In genomic region chr1:6069573-6069972, GRCh38 we compare ENCODE assay signal across 33 cellular contexts.
"Had no signal": no experiment of that assay in that cellular context is flagged by ENCODE, and none has a peak within 500 bp of the region (broad histone marks: within the 10 kb centered on the region; RNA-seq: fewer than 3 reads in every experiment).

No MANE protein-coding gene starts in this region.

- H3K27me3 ChIP-seq: ascending aorta, cardiac muscle cell had no signal

- H3K27ac Mint-ChIP-seq: activated CD4-positive, alpha-beta memory T cell treated with anti-CD3 and anti-CD28 coated beads, Interleukin-2, amount 10 ng/mL, durations not matched to agents 7 days and 5 days; activated T-cell treated with anti-CD3 and anti-CD28 coated beads, Interleukin-2, amount 50 U/mL, for 72 hours had no signal

- H3K36me3 Mint-ChIP-seq: activated naive CD4-positive, alpha-beta T cell treated with anti-CD3 and anti-CD28 coated beads, Interleukin-2, amount 50 U/mL, for 72 hours had no signal

- DNase-seq: activated CD4-positive, alpha-beta memory T cell treated with anti-CD3 and anti-CD28 coated beads, Interleukin-2, amount 10 ng/mL, durations not matched to agents 7 days and 5 days; activated CD4-positive, alpha-beta T cell treated with anti-CD3 and anti-CD28 coated beads for 1 hour; activated CD4-positive, alpha-beta T cell treated with anti-CD3 and anti-CD28 coated beads for 48 hours; activated CD4-positive, CD25-positive, alpha-beta regulatory T cell; activated effector memory CD4-positive, alpha-beta T cell treated with anti-CD3 and anti-CD28 coated beads, Interleukin-2, amount 50 U/mL, for 16 hours; activated naive CD4-positive, alpha-beta T cell; activated T-cell treated with anti-CD3 and anti-CD28 coated beads for 4 hours; activated T-cell treated with anti-CD3 and anti-CD28 coated beads, Interleukin-2, amount 50 U/mL, for 72 hours; amniotic stem cell; NCI-H1092 treated with DMSO at 0.1 percent for 48 hours; NCI-H1417; NCI-H146; NCI-H187; NCI-H2029 treated with DMSO at 0.1 percent for 48 hours; NCI-H2107; NCI-H2171; NCI-H510A; NCI-H526; NCI-H748 treated with DMSO at 0.1 percent for 48 hours; NK-92 treated with Interleukin-12 subunit alpha and Interleukin-12 subunit beta, amount 100 ng/mL, for 24 hours; PC-9; SIG-M5; SW 1271; T-helper 1 cell; T1000; WERI-Rb-1 had no signal

- H3K27me3 Mint-ChIP-seq: activated CD4-positive, alpha-beta memory T cell treated with anti-CD3 and anti-CD28 coated beads, Interleukin-2, amount 10 ng/mL, durations not matched to agents 7 days and 5 days; activated T-helper 17 cell treated with anti-CD3 and anti-CD28 coated beads, Interleukin-2, amount 50 U/mL, for 72 hours; central memory CD8-positive, alpha-beta T cell had no signal

- H3K4me1 ChIP-seq: ascending aorta had no signal

- H3K9me3 Mint-ChIP-seq: activated CD4-positive, alpha-beta memory T cell treated with anti-CD3 and anti-CD28 coated beads, Interleukin-2, amount 10 ng/mL, durations not matched to agents 7 days and 5 days; activated naive CD4-positive, alpha-beta T cell treated with anti-CD3 and anti-CD28 coated beads, Interleukin-2, amount 50 U/mL, for 72 hours; activated T-cell treated with anti-CD3 and anti-CD28 coated beads, Interleukin-2, amount 50 U/mL, for 72 hours; activated T-helper 17 cell treated with anti-CD3 and anti-CD28 coated beads, Interleukin-2, amount 50 U/mL, for 72 hours; central memory CD8-positive, alpha-beta T cell had no signal

- H3K4me3 Mint-ChIP-seq: activated CD4-positive, alpha-beta memory T cell treated with anti-CD3 and anti-CD28 coated beads, Interleukin-2, amount 10 ng/mL, durations not matched to agents 7 days and 5 days; activated T-cell treated with anti-CD3 and anti-CD28 coated beads, Interleukin-2, amount 50 U/mL, for 72 hours; activated T-helper 17 cell treated with anti-CD3 and anti-CD28 coated beads, Interleukin-2, amount 50 U/mL, for 72 hours; central memory CD8-positive, alpha-beta T cell had no signal

- H3K27ac ChIP-seq: ascending aorta, cardiac muscle cell, PC-9, RWPE1, WERI-Rb-1 had no signal

- ATAC-seq: activated T-cell treated with anti-CD3 and anti-CD28 coated beads, Interleukin-2, amount 50 U/mL, for 72 hours; activated T-helper 17 cell treated with anti-CD3 and anti-CD28 coated beads, Interleukin-2, amount 50 U/mL, for 72 hours; Right ventricle myocardium inferior had no signal

- H3K36me3 ChIP-seq: cardiac muscle cell had no signal

- H3K4me3 ChIP-seq: ascending aorta, cardiac muscle cell, PC-9 had no signal

- H3K9me3 ChIP-seq: ascending aorta had no signal

- H3K4me1 Mint-ChIP-seq: activated CD4-positive, alpha-beta memory T cell treated with anti-CD3 and anti-CD28 coated beads, Interleukin-2, amount 10 ng/mL, durations not matched to agents 7 days and 5 days; activated T-helper 17 cell treated with anti-CD3 and anti-CD28 coated beads, Interleukin-2, amount 50 U/mL, for 72 hours had no signal
